ENCODE assay signal across 8 cellular contexts in the genomic region with DNA sequence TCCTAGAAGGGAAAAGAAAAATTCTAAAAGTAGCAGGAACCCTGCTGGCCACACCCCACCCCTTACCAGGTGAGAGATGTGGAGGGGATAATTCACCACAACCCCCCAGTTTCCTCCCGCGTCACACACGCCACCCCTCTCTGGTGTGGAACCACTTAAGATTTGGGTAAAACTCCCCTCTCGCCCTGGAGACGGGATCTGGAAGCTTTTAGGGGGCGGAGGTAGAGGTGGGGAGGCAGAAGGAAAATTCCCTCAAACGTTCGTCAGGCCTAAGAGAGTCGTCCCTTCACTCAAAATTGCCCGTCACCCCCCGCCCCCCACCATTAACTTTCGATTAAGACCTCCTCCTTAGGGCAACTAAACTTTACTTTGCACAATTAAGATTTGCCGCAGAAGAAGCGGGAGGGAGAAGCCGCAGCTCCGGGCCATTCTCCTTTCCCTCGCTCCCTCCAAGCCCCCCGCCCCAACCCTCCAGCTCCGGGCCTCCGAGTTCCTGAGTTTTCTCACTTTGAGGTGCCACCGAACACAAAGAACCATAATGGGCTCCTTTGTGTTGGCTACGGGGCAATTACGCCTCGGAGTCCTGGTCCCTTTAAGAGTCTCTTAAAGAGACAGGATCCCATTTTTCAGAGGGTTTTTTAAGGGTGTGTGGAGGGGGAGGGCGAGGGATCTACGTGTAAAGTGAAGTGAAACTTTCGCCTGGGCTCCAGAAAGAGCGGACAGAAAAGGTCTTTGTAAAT. TPM values are rescaled to one million over a fixed set of nuclear protein-coding genes. Genes with fewer than 3 reads are reported as not detected.
DNase-seq lines count a peak whose midpoint lies in the region; ATAC-seq and TF ChIP-seq lines count a peak whose summit lies in the region.

No MANE protein-coding gene starts in this region.

- no peaks in the 10 kb centered on the region for H3K9me3 ChIP-seq in osteoblast (ENCODE audit: low read depth, low read length)

- H3K79me2 ChIP-seq in osteoblast (ENCODE audit: insufficient read depth, low read length), result peaks cover 16% of the 10 kb centered on the region

- in situ Hi-C loops in ACHN (cut with HindIII; ENCODE audit: low pct_ligation_motif_present, low pct_unique_long_range_greater_than_20kb, low sequenced_read_pairs), result no loop called here

- no peak overlapping the region for H3K27ac Mint-ChIP-seq in activated naive CD8-positive, alpha-beta T cell

- no peaks in the 10 kb centered on the region for H3K9me3 Mint-ChIP-seq in activated naive CD8-positive, alpha-beta T cell (ENCODE audit: low read depth)

- intact Hi-C loops in Right ventricle myocardium superior (cut with DNase I), result no loop called here

- H3K36me3 ChIP-seq in osteoblast (ENCODE audit: insufficient read depth, low read length), result peaks cover 7% of the 10 kb centered on the region

- H3K4me2 ChIP-seq in osteoblast (ENCODE audit: insufficient read depth, low read length), result peak overlapping the region; percentile 89

- peaks cover 25% of the 10 kb centered on the region for H3K4me1 ChIP-seq in osteoblast (ENCODE audit: insufficient read depth, low read length)

- H4K20me1 ChIP-seq in osteoblast (ENCODE audit: insufficient read depth, low read length), result peaks cover 10% of the 10 kb centered on the region

- H3K4me3 Mint-ChIP-seq in activated naive CD8-positive, alpha-beta T cell, result peak overlapping the region; percentile 95

- H3K4me3 ChIP-seq in GM12864 (ENCODE audit: low read depth, low read length) (peak overlapping the region; percentile 65), osteoblast (ENCODE audit: insufficient read depth, low read length) (peak overlapping the region; percentile 87)

- ATAC-seq in Right ventricle myocardium superior (ENCODE audit: poor library complexity), result peak; percentile 87
- ATAC-seq in HG03442 (IDR thresholded peaks at IDR 0.05; ENCODE audit: unreplicated experiment), result no peak

- TF ChIP-seq CTCF in GM12864 (IDR thresholded peaks at IDR 0.05; ENCODE audit: low read depth, low read length, missing control alignments), result no peak
- no peak for TF ChIP-seq CTCF in osteoblast (IDR thresholded peaks at IDR 0.05; ENCODE audit: extremely low read depth, low read depth, low read length)

- H3K4me1 Mint-ChIP-seq in activated naive CD8-positive, alpha-beta T cell (ENCODE audit: low read depth), result peaks cover 22% of the 10 kb centered on the region

- peaks cover 22% of the 10 kb centered on the region for H3K27me3 Mint-ChIP-seq in activated naive CD8-positive, alpha-beta T cell

- DNase-seq in ACHN, result peak; percentile 76
- peak; percentile 55 for DNase-seq in GM12864 (ENCODE audit: low read depth)
- peak; percentile 69 for DNase-seq in NCI-H2227 (lab: John Stamatoyannopoulos, UW; ENCODE audit: unreplicated experiment)
- no peak for DNase-seq in Right ventricle myocardium superior
- peak; percentile 86 for DNase-seq in osteoblast (ENCODE audit: insufficient read length, low spot score, missing footprints)
- DNase-seq in cerebellar nuclear complex (lab: John Stamatoyannopoulos, UW), result no peak

- no peaks in the 10 kb centered on the region for H3K27me3 ChIP-seq in osteoblast (ENCODE audit: insufficient read depth, low read length)

- H2AFZ ChIP-seq in osteoblast (ENCODE audit: low read length), result peak overlapping the region; percentile 81

- peak overlapping the region; percentile 80 for H3K27ac ChIP-seq in osteoblast (ENCODE audit: low read depth, low read length)

- H3K36me3 Mint-ChIP-seq in activated naive CD8-positive, alpha-beta T cell, result no peaks in the 10 kb centered on the region

RNA-seq across cellular contexts. Expression of gene FZD2, which starts 1.0 kb away (rescaled TPM):
- total RNA-seq in Right ventricle myocardium superior, result 2.6 TPM
- 15.9 and 23.9 TPM in 2 replicates for total RNA-seq in osteoblast

RNA-seq across cellular contexts. Expression of gene GPATCH8, which starts 53.1 kb away (rescaled TPM):
- 17.9 TPM for total RNA-seq in Right ventricle myocardium superior
- total RNA-seq in osteoblast, result 30.6 and 33.3 TPM in 2 replicates

Comparison
In these comparisons a context has a peak if more than half of its experiments do, and no peak if none do; other contexts are left out.
1. DNase-seq: peak in ACHN (single experiment), GM12864 (single experiment), NCI-H2227 (single experiment) and osteoblast (single experiment); none in Right ventricle myocardium superior (single experiment) and cerebellar nuclear complex (0 of 2).